ENCODE assay signal across 20 cellular contexts in the genomic region with DNA sequence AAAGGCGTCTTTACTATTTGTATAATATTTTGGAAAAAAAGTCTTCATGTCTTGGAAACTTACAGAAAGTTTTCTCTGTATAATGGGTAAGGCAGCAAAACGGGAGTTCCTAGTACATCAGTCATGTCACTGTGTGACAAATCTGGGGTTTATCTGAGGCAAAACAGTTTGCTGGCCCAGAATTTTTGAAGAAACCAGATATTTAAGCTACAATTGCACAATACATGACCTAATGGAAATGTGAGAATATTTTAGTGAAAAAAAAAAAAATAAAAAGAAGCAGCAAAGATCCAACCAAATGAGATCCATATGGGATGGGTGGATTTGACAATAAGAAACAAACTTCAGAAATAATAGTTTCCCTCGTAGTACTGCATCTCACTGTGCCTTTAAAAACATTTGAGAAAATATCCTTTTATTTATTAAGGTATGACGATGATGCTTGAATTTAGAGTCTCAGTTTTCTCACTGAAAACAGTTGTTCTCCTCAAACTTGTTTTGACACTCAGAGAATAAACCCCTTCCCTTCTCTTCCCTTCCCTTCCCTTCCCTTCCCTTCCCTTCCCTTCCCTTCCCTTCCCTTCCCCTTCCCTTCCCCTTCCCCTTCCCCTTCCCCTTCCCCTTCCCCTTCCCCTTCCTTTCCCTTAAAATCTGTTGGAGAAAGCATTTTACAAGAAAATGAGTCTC.
DNase-seq lines count a peak whose midpoint lies in the region; ATAC-seq and TF ChIP-seq lines count a peak whose summit lies in the region.
"Had no signal": no experiment of that assay in that cellular context is flagged by ENCODE, and none has a peak within 500 bp of the region (broad histone marks: within the 10 kb centered on the region; RNA-seq: fewer than 3 reads in every experiment).

No MANE protein-coding gene starts in this region.

- H3K4me3 ChIP-seq in AG04450 (ENCODE audit: low read depth, low read length) (no peak overlapping the region), HFF-Myc (replicated peaks; ENCODE audit: low read depth, low read length) (no peak overlapping the region), fibroblast of mammary gland (ENCODE audit: control insufficient read depth, low read depth, low read length) (no peak overlapping the region)
- H3K4me3 ChIP-seq: adrenal gland, stomach had no signal

- H3K27ac ChIP-seq in AG04450 (ENCODE audit: low read depth, low read length): no peak overlapping the region
- H3K27ac ChIP-seq: adrenal gland, stomach had no signal

- ATAC-seq in GM18861 (IDR thresholded peaks at IDR 0.05; ENCODE audit: unreplicated experiment): no peak
- ATAC-seq: activated CD8-positive, alpha-beta memory T cell treated with anti-CD3 and anti-CD28 coated beads, Interleukin-2, amount 10 ng/mL, durations not matched to agents 7 days and 5 days had no signal

- DNase-seq in AG04450 (ENCODE audit: low read depth, low spot score): peak; percentile 70
- DNase-seq in HFF-Myc (ENCODE audit: extremely low read depth, low read depth): peak; percentile 41
- DNase-seq in fibroblast of mammary gland (ENCODE audit: low read depth): peak; percentile 94
- peak; percentile 34 for DNase-seq in non-pigmented ciliary epithelial cell (ENCODE audit: low read depth)
- no peak for DNase-seq in foreskin melanocyte
- no peak for DNase-seq in inferior parietal cortex (ENCODE audit: extremely low spot score)
- no peak for DNase-seq in AML-193 (lab: John Stamatoyannopoulos, UW)
- DNase-seq: ACHN; activated CD8-positive, alpha-beta memory T cell treated with anti-CD3 and anti-CD28 coated beads, Interleukin-2, amount 10 ng/mL, durations not matched to agents 7 days and 5 days; activated effector memory CD4-positive, alpha-beta T cell treated with Interleukin-2 at 50 U/mL for 16 hours; adrenal gland; Calu3; immature natural killer cell; NCI-H1930; NCI-H446 treated with DMSO at 0.1 percent for 48 hours; nephron progenitor cell; retina; stimulated activated CD4-positive, alpha-beta T cell treated with anti-CD3 and anti-CD28 coated beads, Interleukin-1b, Interleukin-23, amount 100 ng/mL, for 48 hours; stomach had no signal

- TF ChIP-seq CTCF in AG04450 (IDR thresholded peaks at IDR 0.05; ENCODE audit: low read depth, low read length) (no peak), HFF-Myc (IDR thresholded peaks at IDR 0.05; ENCODE audit: low read depth, low read length, missing control alignments) (no peak), fibroblast of mammary gland (conservative IDR thresholded peaks at IDR 0.05; ENCODE audit: control insufficient read depth, insufficient read depth, low read depth, low read length) (no peak)

- POLR2A ChIA-PET in AG04450 (lab: Yijun Ruan, JAX): no interaction called here

- H3K9me3 ChIP-seq in AG04450 (ENCODE audit: control insufficient read depth, insufficient read depth, low read length): no peaks in the 10 kb centered on the region
- H3K9me3 ChIP-seq: adrenal gland, stomach had no signal

- H3K27me3 ChIP-seq in AG04450 (ENCODE audit: control insufficient read depth, insufficient read depth, low read length): no peaks in the 10 kb centered on the region
- H3K27me3 ChIP-seq: adrenal gland, stomach had no signal

- CTCF ChIA-PET in AG04450 (lab: Charles Lee): interaction anchor here (1.0 kb wide), 1 partner anchor 49 kb away, joined by 5 read pairs; no protein-coding TSS in a partner anchor

Comparison
In these comparisons a context has a peak if more than half of its experiments do, and no peak if none do; other contexts are left out.
1. DNase-seq: peak in AG04450 (single experiment), HFF-Myc (single experiment), fibroblast of mammary gland (single experiment) and non-pigmented ciliary epithelial cell (single experiment); none in foreskin melanocyte (single experiment), inferior parietal cortex (single experiment) and AML-193 (0 of 2).